7 cellular contexts compared by ENCODE assay signal in genomic region chr17:409308-409847, GRCh38. TPM values are rescaled to one million over a fixed set of nuclear protein-coding genes. Genes with fewer than 3 reads are reported as not detected.
A peak's percentile ranks its signal among the peaks of the same experiment; 100 is the strongest.
DNase-seq lines count a peak whose midpoint lies in the region; ATAC-seq and TF ChIP-seq lines count a peak whose summit lies in the region.

No MANE protein-coding gene starts in this region.

- H3K36me3 ChIP-seq in iPS-20b (ENCODE audit: insufficient read depth, low read depth, low read length) (no peaks in the 10 kb centered on the region), stomach (peaks cover 0 to 16% (median 9%) of the 10 kb centered on the region in 4 donors)

- peak overlapping the region; percentile 93 for H3K27ac Mint-ChIP-seq in HFFc6
- peak overlapping the region; percentile 86 for H3K27ac Mint-ChIP-seq in activated T-helper 2 cell treated with anti-CD3 and anti-CD28 coated beads, Interferon-gamma antibody, Interleukin-2, Interleukin-4, amounts not matched to agents 10 μg/mL and 5 μg/mL and 100 μg/mL, durations not matched to agents 14 hours and 24 hours and 36 hours

- H3K4me1 Mint-ChIP-seq in HFFc6 (ENCODE audit: low read depth) = peaks cover 34% of the 10 kb centered on the region
- H3K4me1 Mint-ChIP-seq in activated T-helper 2 cell treated with anti-CD3 and anti-CD28 coated beads, Interferon-gamma antibody, Interleukin-2, Interleukin-4, amounts not matched to agents 10 μg/mL and 5 μg/mL and 100 μg/mL, durations not matched to agents 14 hours and 24 hours and 36 hours (ENCODE audit: low read depth) = peaks cover 43% of the 10 kb centered on the region

- peaks cover 6% of the 10 kb centered on the region for H3K36me3 Mint-ChIP-seq in HFFc6 (ENCODE audit: low read depth)
- peaks cover 55% of the 10 kb centered on the region for H3K36me3 Mint-ChIP-seq in activated T-helper 2 cell treated with anti-CD3 and anti-CD28 coated beads, Interferon-gamma antibody, Interleukin-2, Interleukin-4, amounts not matched to agents 10 μg/mL and 5 μg/mL and 100 μg/mL, durations not matched to agents 14 hours and 24 hours and 36 hours (ENCODE audit: low read depth)

- ATAC-seq in HG03175 (IDR thresholded peaks at IDR 0.05; ENCODE audit: unreplicated experiment) (no peak), GM21526 (IDR thresholded peaks at IDR 0.05; ENCODE audit: low FRiP score, unreplicated experiment) (no peak)

- intact Hi-C loops in activated T-helper 2 cell treated with anti-CD3 and anti-CD28 coated beads, Interferon-gamma antibody, Interleukin-2, Interleukin-4, amounts not matched to agents 10 μg/mL and 5 μg/mL and 100 μg/mL, durations not matched to agents 14 hours and 24 hours and 36 hours (cut with micrococcal nuclease) = no loop called here
- intact Hi-C loops in stomach (cut with DNase I; ENCODE audit: low total_unique reads) = no loop called here

- H3K27ac ChIP-seq in iPS-20b (ENCODE audit: low read length) = no peak overlapping the region
- peak overlapping the region; percentile 62 to 91 (median 74) for H3K27ac ChIP-seq in stomach

- no peak for TF ChIP-seq POLR2A in stomach (IDR thresholded peaks at IDR 0.05)

- H3K27me3 ChIP-seq in iPS-20b (ENCODE audit: insufficient read depth, low read length) (no peaks in the 10 kb centered on the region), stomach (no peaks in the 10 kb centered on the region)

- TF ChIP-seq CTCF in HFFc6 (IDR thresholded peaks at IDR 0.05) (no peak), stomach (IDR thresholded peaks at IDR 0.05) (peak in 1 of 7 experiments; percentile 4)

- H3K9me3 Mint-ChIP-seq in HFFc6 = no peaks in the 10 kb centered on the region
- no peaks in the 10 kb centered on the region for H3K9me3 Mint-ChIP-seq in activated T-helper 2 cell treated with anti-CD3 and anti-CD28 coated beads, Interferon-gamma antibody, Interleukin-2, Interleukin-4, amounts not matched to agents 10 μg/mL and 5 μg/mL and 100 μg/mL, durations not matched to agents 14 hours and 24 hours and 36 hours

- H3K27me3 Mint-ChIP-seq in HFFc6 (ENCODE audit: insufficient read depth) = peaks cover 7% of the 10 kb centered on the region
- no peaks in the 10 kb centered on the region for H3K27me3 Mint-ChIP-seq in activated T-helper 2 cell treated with anti-CD3 and anti-CD28 coated beads, Interferon-gamma antibody, Interleukin-2, Interleukin-4, amounts not matched to agents 10 μg/mL and 5 μg/mL and 100 μg/mL, durations not matched to agents 14 hours and 24 hours and 36 hours (ENCODE audit: low read depth)

- whole genome bisulfite sequencing in stomach, 5 donors = 73 to 77% (median 73%) methylated on average over 16 of the region's 16 CpGs

- peak overlapping the region; percentile 41; the same call in 1 of the 2 replicates for H3K9ac ChIP-seq in iPS-20b (ENCODE audit: low read depth, low read length)

- peak overlapping the region; percentile 95 for H3K4me3 Mint-ChIP-seq in HFFc6
- peak overlapping the region; percentile 96 for H3K4me3 Mint-ChIP-seq in activated T-helper 2 cell treated with anti-CD3 and anti-CD28 coated beads, Interferon-gamma antibody, Interleukin-2, Interleukin-4, amounts not matched to agents 10 μg/mL and 5 μg/mL and 100 μg/mL, durations not matched to agents 14 hours and 24 hours and 36 hours (ENCODE audit: low read depth)

- TF ChIP-seq EP300 in stomach (IDR thresholded peaks at IDR 0.05) = no peak

- H3K4me1 ChIP-seq in iPS-20b (ENCODE audit: insufficient read depth, low read length) (no peaks in the 10 kb centered on the region), stomach (peaks cover 20 to 36% (median 31%) of the 10 kb centered on the region in 4 donors)

- peak overlapping the region; percentile 41 for H3K4me3 ChIP-seq in iPS-20b (ENCODE audit: low read length)
- H3K4me3 ChIP-seq in stomach = peak overlapping the region; percentile 36 to 89 (median 68)

- DNase-seq in HFFc6 (no peak), stomach (no peak)
- DNase-seq in activated T-helper 2 cell treated with anti-CD3 and anti-CD28 coated beads, Interferon-gamma antibody, Interleukin-2, Interleukin-4, amounts not matched to agents 10 μg/mL and 5 μg/mL and 100 μg/mL, durations not matched to agents 14 hours and 24 hours and 36 hours (ENCODE audit: low spot score) = no peak
- no peak for DNase-seq in activated CD8-positive, alpha-beta memory T cell treated with anti-CD3 and anti-CD28 coated beads for 24 hours

- H3K9me3 ChIP-seq in iPS-20b (ENCODE audit: insufficient read depth, low read depth, low read length) (no peaks in the 10 kb centered on the region), stomach (no peaks in the 10 kb centered on the region)

RNA-seq across cellular contexts. Expression of gene RFLNB, which starts 36.4 kb away (rescaled TPM):
- 10 to 100 TPM; 73.8 to 87.2 (median 79.5) TPM for total RNA-seq in HFFc6 (2021; fragmentation: NEBNext Ultra II Directional; extraction: Animal tissue kit (Norgen Biotek cat#: 25700))
- total RNA-seq in activated T-helper 2 cell treated with anti-CD3 and anti-CD28 coated beads, Interferon-gamma antibody, Interleukin-2, Interleukin-4, amounts not matched to agents 10 μg/mL and 5 μg/mL and 100 μg/mL, durations not matched to agents 14 hours and 24 hours and 36 hours = 130 and 131 TPM in 2 replicates
- total RNA-seq in stomach = 10 to 100 TPM in 3 of 5 donors, 1 to 10 TPM in 2; 6.2 to 23.9 (median 15.4) TPM
- polyA plus RNA-seq in stomach = 10 to 100 TPM in 2 of 3 donors, 1 to 10 TPM in 1; 4.0 to 39.0 (median 34.5) TPM

RNA-seq across cellular contexts. Expression of gene RPH3AL, which starts 56.8 kb away (rescaled TPM):
- total RNA-seq in HFFc6 (2021; fragmentation: NEBNext Ultra II Directional; extraction: Animal tissue kit (Norgen Biotek cat#: 25700)) = 1 to 10 TPM; 1.4 to 2.4 (median 2.0) TPM
- total RNA-seq in activated T-helper 2 cell treated with anti-CD3 and anti-CD28 coated beads, Interferon-gamma antibody, Interleukin-2, Interleukin-4, amounts not matched to agents 10 μg/mL and 5 μg/mL and 100 μg/mL, durations not matched to agents 14 hours and 24 hours and 36 hours = 3.2 and 3.5 TPM in 2 replicates
- total RNA-seq in stomach = 10 to 100 TPM in 3 of 5 donors, 1 to 10 TPM in 2; 4.9 to 38.5 (median 16.0) TPM
- polyA plus RNA-seq in stomach = 10 to 100 TPM in 2 of 3 donors, 1 to 10 TPM in 1; 5.1 to 20.0 (median 18.9) TPM
